ENCODE assay signal across 9 cellular contexts in the genomic region with DNA sequence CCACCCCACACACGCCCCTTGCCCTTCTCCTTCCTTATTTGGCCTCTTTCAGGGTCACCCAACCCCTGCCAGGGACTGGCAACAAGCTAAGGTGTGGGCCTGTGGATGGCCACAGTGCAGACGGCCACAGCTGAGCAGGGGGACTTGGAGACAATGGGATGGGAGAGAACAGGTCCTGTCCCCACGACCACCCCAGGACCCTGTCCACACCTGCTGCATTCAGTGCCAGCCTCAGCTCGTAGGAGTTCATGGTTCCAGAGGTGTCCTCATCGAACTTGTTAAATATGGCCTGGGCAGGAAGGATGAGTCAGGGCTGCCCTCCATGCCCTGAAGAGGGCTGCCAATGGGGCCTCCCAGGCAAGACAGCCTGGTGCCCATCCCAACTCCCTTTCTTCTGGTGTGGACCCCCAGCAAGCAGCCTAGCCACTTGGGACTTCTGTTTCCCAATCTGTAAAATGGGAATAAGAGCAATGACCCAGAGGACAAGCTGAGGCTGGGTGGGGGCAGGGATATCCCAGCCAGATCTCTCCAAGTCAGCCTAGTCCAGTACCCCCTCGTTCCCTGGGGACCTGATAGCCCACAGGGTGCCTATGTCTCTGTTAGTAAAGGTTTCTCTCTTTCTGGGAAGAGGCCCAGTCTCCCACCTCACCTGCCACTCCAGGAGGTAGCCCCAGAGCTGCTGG. TPM values are rescaled to one million over a fixed set of nuclear protein-coding genes. Genes with fewer than 3 reads are reported as not detected.
A peak's percentile ranks its signal among the peaks of the same experiment; 100 is the strongest.
DNase-seq lines count a peak whose midpoint lies in the region; ATAC-seq and TF ChIP-seq lines count a peak whose summit lies in the region.
"Had no signal": no experiment of that assay in that cellular context is flagged by ENCODE, and none has a peak within 500 bp of the region (broad histone marks: within the 10 kb centered on the region; RNA-seq: fewer than 3 reads in every experiment).

No MANE protein-coding gene starts in this region.

- TF ChIP-seq POLR2A in transverse colon (IDR thresholded peaks at IDR 0.05): no peak

- DNase-seq in T-helper 1 cell (no peak), kidney tubule cell (ENCODE audit: low spot score) (peak; percentile 53), transverse colon (no peak), NCI-H82 treated with DMSO at 0.1 percent for 48 hours (lab: John Stamatoyannopoulos, UW; ENCODE audit: unreplicated experiment) (no peak), NCI-H2081 treated with DMSO at 0.1 percent for 48 hours (lab: John Stamatoyannopoulos, UW) (no peak)
- DNase-seq in activated T-helper 1 cell treated with anti-CD3 and anti-CD28 coated beads, Interleukin-12 subunit alpha, Interleukin-12 subunit beta, Interleukin-2, Interleukin-4 antibody, amounts not matched to agents 30 ng/mL and 10 ng/mL and 1 ng/mL, durations not matched to agents 14 hours and 24 hours and 36 hours (ENCODE audit: low spot score): no peak

- H3K36me3 ChIP-seq in transverse colon: no peaks in the 10 kb centered on the region

- ATAC-seq in GM21381 (IDR thresholded peaks at IDR 0.05; ENCODE audit: unreplicated experiment): no peak

- peak overlapping the region; percentile 82 to 89 (median 85) for H3K27ac ChIP-seq in transverse colon

- no peak for TF ChIP-seq EP300 in transverse colon (IDR thresholded peaks at IDR 0.05; ENCODE audit: low read depth)

- H3K27me3 ChIP-seq in transverse colon: no peaks in the 10 kb centered on the region

- in situ Hi-C loops in transverse colon (cut with MboI; ENCODE audit: low pct_ligation_motif_present in 1 of 4, low pct_unique_long_range_greater_than_20kb in 1 of 4, low sequenced_read_pairs in 3 of 4): no loop called here

- WGBS in transverse colon (ENCODE audit: low coverage in 1 of 2), 2 donors: 66% methylated on average over 6 of the region's 6 CpGs; no CpG with 5 or more reads in 1 of the 2 donors

- peak overlapping the region; percentile 74 for H3K4me3 Mint-ChIP-seq in T-helper 1 cell treated with Interleukin-12 subunit alpha and Interleukin-12 subunit beta and Interleukin-4 antibody, amounts not matched to agents 30 μg/mL and 1 μg/mL, for 36 hours
- peak overlapping the region; percentile 67 for H3K4me3 Mint-ChIP-seq in activated T-helper 1 cell treated with anti-CD3 and anti-CD28 coated beads, Interleukin-12 subunit alpha, Interleukin-12 subunit beta, Interleukin-2, Interleukin-4 antibody, amounts not matched to agents 30 ng/mL and 10 ng/mL and 1 ng/mL, durations not matched to agents 14 hours and 24 hours and 36 hours

- no peak for TF ChIP-seq CTCF in transverse colon (IDR thresholded peaks at IDR 0.05)

- H3K9me3 Mint-ChIP-seq in T-helper 1 cell treated with Interleukin-12 subunit alpha and Interleukin-12 subunit beta and Interleukin-4 antibody, amounts not matched to agents 30 μg/mL and 1 μg/mL, for 36 hours: no peaks in the 10 kb centered on the region
- no peaks in the 10 kb centered on the region for H3K9me3 Mint-ChIP-seq in activated T-helper 1 cell treated with anti-CD3 and anti-CD28 coated beads, Interleukin-12 subunit alpha, Interleukin-12 subunit beta, Interleukin-2, Interleukin-4 antibody, amounts not matched to agents 30 ng/mL and 10 ng/mL and 1 ng/mL, durations not matched to agents 14 hours and 24 hours and 36 hours

- peak overlapping the region; percentile 85 for H3K27ac Mint-ChIP-seq in T-helper 1 cell treated with Interleukin-12 subunit alpha and Interleukin-12 subunit beta and Interleukin-4 antibody, amounts not matched to agents 30 μg/mL and 1 μg/mL, for 36 hours
- peak overlapping the region; percentile 89 for H3K27ac Mint-ChIP-seq in activated T-helper 1 cell treated with anti-CD3 and anti-CD28 coated beads, Interleukin-12 subunit alpha, Interleukin-12 subunit beta, Interleukin-2, Interleukin-4 antibody, amounts not matched to agents 30 ng/mL and 10 ng/mL and 1 ng/mL, durations not matched to agents 14 hours and 24 hours and 36 hours

- H3K4me3 ChIP-seq in transverse colon: no peak overlapping the region

- H3K4me1 Mint-ChIP-seq in T-helper 1 cell treated with Interleukin-12 subunit alpha and Interleukin-12 subunit beta and Interleukin-4 antibody, amounts not matched to agents 30 μg/mL and 1 μg/mL, for 36 hours (ENCODE audit: low read depth): peaks cover 25% of the 10 kb centered on the region
- H3K4me1 Mint-ChIP-seq in activated T-helper 1 cell treated with anti-CD3 and anti-CD28 coated beads, Interleukin-12 subunit alpha, Interleukin-12 subunit beta, Interleukin-2, Interleukin-4 antibody, amounts not matched to agents 30 ng/mL and 10 ng/mL and 1 ng/mL, durations not matched to agents 14 hours and 24 hours and 36 hours (ENCODE audit: low read depth): peaks cover 42% of the 10 kb centered on the region

- intact Hi-C loops in activated T-helper 1 cell treated with anti-CD3 and anti-CD28 coated beads, Interleukin-12 subunit alpha, Interleukin-12 subunit beta, Interleukin-2, Interleukin-4 antibody, amounts not matched to agents 30 ng/mL and 10 ng/mL and 1 ng/mL, durations not matched to agents 14 hours and 24 hours and 36 hours (cut with micrococcal nuclease): loop anchor here (2.0 to 5.0 kb wide), 2 partner anchors 76 to 197 kb away; partner anchors contain the start of genes MRPS12 and SARS2
- intact Hi-C loops in transverse colon (cut with DNase I; ENCODE audit: low total_unique reads): no loop called here

- H3K36me3 Mint-ChIP-seq in T-helper 1 cell treated with Interleukin-12 subunit alpha and Interleukin-12 subunit beta and Interleukin-4 antibody, amounts not matched to agents 30 μg/mL and 1 μg/mL, for 36 hours (ENCODE audit: low read depth): peaks cover 19% of the 10 kb centered on the region
- peaks cover 26% of the 10 kb centered on the region for H3K36me3 Mint-ChIP-seq in activated T-helper 1 cell treated with anti-CD3 and anti-CD28 coated beads, Interleukin-12 subunit alpha, Interleukin-12 subunit beta, Interleukin-2, Interleukin-4 antibody, amounts not matched to agents 30 ng/mL and 10 ng/mL and 1 ng/mL, durations not matched to agents 14 hours and 24 hours and 36 hours (ENCODE audit: low read depth)

- peaks cover 4 to 64% (median 48%) of the 10 kb centered on the region in 4 donors for H3K4me1 ChIP-seq in transverse colon

- peaks cover 11% of the 10 kb centered on the region for H3K27me3 Mint-ChIP-seq in T-helper 1 cell treated with Interleukin-12 subunit alpha and Interleukin-12 subunit beta and Interleukin-4 antibody, amounts not matched to agents 30 μg/mL and 1 μg/mL, for 36 hours (ENCODE audit: low read depth)
- H3K27me3 Mint-ChIP-seq in activated T-helper 1 cell treated with anti-CD3 and anti-CD28 coated beads, Interleukin-12 subunit alpha, Interleukin-12 subunit beta, Interleukin-2, Interleukin-4 antibody, amounts not matched to agents 30 ng/mL and 10 ng/mL and 1 ng/mL, durations not matched to agents 14 hours and 24 hours and 36 hours (ENCODE audit: insufficient read depth): peaks cover 8% of the 10 kb centered on the region

- H3K9me3 ChIP-seq in transverse colon: no peaks in the 10 kb centered on the region

RNA-seq across cellular contexts. Expression of gene CAPN12, which starts 10.6 kb away (rescaled TPM):
- 1.1 and 2.5 TPM in 2 replicates for total RNA-seq in activated T-helper 1 cell treated with anti-CD3 and anti-CD28 coated beads, Interleukin-12 subunit alpha, Interleukin-12 subunit beta, Interleukin-2, Interleukin-4 antibody, amounts not matched to agents 30 ng/mL and 10 ng/mL and 1 ng/mL, durations not matched to agents 14 hours and 24 hours and 36 hours
- total RNA-seq in transverse colon: 10 to 100 TPM in 2 of 4 donors, 1 to 10 TPM in 1, not detected in 1; 2.6 to 44.8 (median 14.4) TPM

RNA-seq across cellular contexts. Expression of gene LGALS7, which starts 39.7 kb away (rescaled TPM):
- total RNA-seq in activated T-helper 1 cell treated with anti-CD3 and anti-CD28 coated beads, Interleukin-12 subunit alpha, Interleukin-12 subunit beta, Interleukin-2, Interleukin-4 antibody, amounts not matched to agents 30 ng/mL and 10 ng/mL and 1 ng/mL, durations not matched to agents 14 hours and 24 hours and 36 hours: not detected in 2 replicates
- not detected for total RNA-seq in transverse colon
- total RNA-seq: subcutaneous adipose tissue had no signal

RNA-seq across cellular contexts. Expression of gene LGALS7B, which starts 55.4 kb away (rescaled TPM):
- total RNA-seq in activated T-helper 1 cell treated with anti-CD3 and anti-CD28 coated beads, Interleukin-12 subunit alpha, Interleukin-12 subunit beta, Interleukin-2, Interleukin-4 antibody, amounts not matched to agents 30 ng/mL and 10 ng/mL and 1 ng/mL, durations not matched to agents 14 hours and 24 hours and 36 hours: not detected in 2 replicates
- total RNA-seq in transverse colon: not detected
- total RNA-seq: subcutaneous adipose tissue had no signal
